Comparison of ENCODE assay signal across 8 cellular contexts in genomic region chr12:68237068-68237467, GRCh38.
DNase-seq lines count a peak whose midpoint lies in the region; ATAC-seq and TF ChIP-seq lines count a peak whose summit lies in the region.

No MANE protein-coding gene starts in this region.

- H3K9ac ChIP-seq in rectal smooth muscle tissue (ENCODE audit: low read length): no peak overlapping the region

- no peak for ATAC-seq in HG03025 (IDR thresholded peaks at IDR 0.05; ENCODE audit: low FRiP score, unreplicated experiment)
- no peak for ATAC-seq in GM18870 (IDR thresholded peaks at IDR 0.05; ENCODE audit: unreplicated experiment)

- DNase-seq in GM03348 (ENCODE audit: low spot score): peak; percentile 18
- DNase-seq in MV-4-11 (lab: John Stamatoyannopoulos, UW): peak; percentile 55
- peak; percentile 66 for DNase-seq in choroid plexus epithelial cell (ENCODE audit: low read depth)
- no peak for DNase-seq in UCSD-AML1 (lab: John Stamatoyannopoulos, UW; ENCODE audit: unreplicated experiment)
- DNase-seq in effector CD4-positive, alpha-beta T cell: no peak

- H3K4me1 ChIP-seq in rectal smooth muscle tissue (ENCODE audit: control insufficient read depth, insufficient read depth, low read length): peaks cover 16% of the 10 kb centered on the region

- TF ChIP-seq CTCF in choroid plexus epithelial cell (conservative IDR thresholded peaks at IDR 0.05; ENCODE audit: low read depth, low read length): peak; percentile 55

- H3K36me3 ChIP-seq in rectal smooth muscle tissue (ENCODE audit: control insufficient read depth, insufficient read depth, low read length): no peaks in the 10 kb centered on the region

- no peaks in the 10 kb centered on the region for H3K27me3 ChIP-seq in rectal smooth muscle tissue (ENCODE audit: control insufficient read depth, insufficient read depth, low read length)

- peak overlapping the region; percentile 50 for H3K27ac ChIP-seq in rectal smooth muscle tissue (ENCODE audit: low read depth, low read length)

- H3K4me3 ChIP-seq in choroid plexus epithelial cell (ENCODE audit: low read depth, low read length) (no peak overlapping the region), rectal smooth muscle tissue (ENCODE audit: low read length) (peak overlapping the region; percentile 46)

Comparison
In these comparisons a context has a peak if more than half of its experiments do, and no peak if none do; other contexts are left out.
1. DNase-seq: peak in GM03348 (single experiment), MV-4-11 (single experiment) and choroid plexus epithelial cell (single experiment); none in UCSD-AML1 (single experiment) and effector CD4-positive, alpha-beta T cell (single experiment).